Comparison of ENCODE assay signal across 1 cellular context in the genomic region with DNA sequence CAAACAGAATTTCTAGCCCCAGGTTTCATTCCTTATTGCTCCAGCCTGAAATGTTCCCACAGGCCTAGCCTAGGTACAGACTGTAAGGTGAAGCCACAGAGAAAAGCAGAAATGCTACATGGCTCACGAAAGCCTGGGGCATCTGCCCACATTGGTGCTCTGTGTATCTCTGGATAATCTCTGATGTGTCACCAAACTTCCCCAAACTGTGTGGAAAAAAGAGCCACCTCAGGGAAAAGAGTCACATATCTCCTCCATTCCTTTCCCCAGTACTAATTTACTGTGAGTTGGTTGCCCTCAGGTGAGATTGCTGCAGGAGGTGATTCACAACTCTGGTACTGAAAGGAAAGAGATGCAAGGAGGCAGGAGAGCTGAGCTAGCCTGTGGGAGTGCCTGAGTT.
TF ChIP-seq lines count a peak whose summit lies in the region.

No MANE protein-coding gene starts in this region.

TF ChIP-seq in GM23338, 12 proteins besides CTCF, POLR2A, EP300 and RAD21 (continued from another document):
- TF ChIP-seq, protein P1, sequence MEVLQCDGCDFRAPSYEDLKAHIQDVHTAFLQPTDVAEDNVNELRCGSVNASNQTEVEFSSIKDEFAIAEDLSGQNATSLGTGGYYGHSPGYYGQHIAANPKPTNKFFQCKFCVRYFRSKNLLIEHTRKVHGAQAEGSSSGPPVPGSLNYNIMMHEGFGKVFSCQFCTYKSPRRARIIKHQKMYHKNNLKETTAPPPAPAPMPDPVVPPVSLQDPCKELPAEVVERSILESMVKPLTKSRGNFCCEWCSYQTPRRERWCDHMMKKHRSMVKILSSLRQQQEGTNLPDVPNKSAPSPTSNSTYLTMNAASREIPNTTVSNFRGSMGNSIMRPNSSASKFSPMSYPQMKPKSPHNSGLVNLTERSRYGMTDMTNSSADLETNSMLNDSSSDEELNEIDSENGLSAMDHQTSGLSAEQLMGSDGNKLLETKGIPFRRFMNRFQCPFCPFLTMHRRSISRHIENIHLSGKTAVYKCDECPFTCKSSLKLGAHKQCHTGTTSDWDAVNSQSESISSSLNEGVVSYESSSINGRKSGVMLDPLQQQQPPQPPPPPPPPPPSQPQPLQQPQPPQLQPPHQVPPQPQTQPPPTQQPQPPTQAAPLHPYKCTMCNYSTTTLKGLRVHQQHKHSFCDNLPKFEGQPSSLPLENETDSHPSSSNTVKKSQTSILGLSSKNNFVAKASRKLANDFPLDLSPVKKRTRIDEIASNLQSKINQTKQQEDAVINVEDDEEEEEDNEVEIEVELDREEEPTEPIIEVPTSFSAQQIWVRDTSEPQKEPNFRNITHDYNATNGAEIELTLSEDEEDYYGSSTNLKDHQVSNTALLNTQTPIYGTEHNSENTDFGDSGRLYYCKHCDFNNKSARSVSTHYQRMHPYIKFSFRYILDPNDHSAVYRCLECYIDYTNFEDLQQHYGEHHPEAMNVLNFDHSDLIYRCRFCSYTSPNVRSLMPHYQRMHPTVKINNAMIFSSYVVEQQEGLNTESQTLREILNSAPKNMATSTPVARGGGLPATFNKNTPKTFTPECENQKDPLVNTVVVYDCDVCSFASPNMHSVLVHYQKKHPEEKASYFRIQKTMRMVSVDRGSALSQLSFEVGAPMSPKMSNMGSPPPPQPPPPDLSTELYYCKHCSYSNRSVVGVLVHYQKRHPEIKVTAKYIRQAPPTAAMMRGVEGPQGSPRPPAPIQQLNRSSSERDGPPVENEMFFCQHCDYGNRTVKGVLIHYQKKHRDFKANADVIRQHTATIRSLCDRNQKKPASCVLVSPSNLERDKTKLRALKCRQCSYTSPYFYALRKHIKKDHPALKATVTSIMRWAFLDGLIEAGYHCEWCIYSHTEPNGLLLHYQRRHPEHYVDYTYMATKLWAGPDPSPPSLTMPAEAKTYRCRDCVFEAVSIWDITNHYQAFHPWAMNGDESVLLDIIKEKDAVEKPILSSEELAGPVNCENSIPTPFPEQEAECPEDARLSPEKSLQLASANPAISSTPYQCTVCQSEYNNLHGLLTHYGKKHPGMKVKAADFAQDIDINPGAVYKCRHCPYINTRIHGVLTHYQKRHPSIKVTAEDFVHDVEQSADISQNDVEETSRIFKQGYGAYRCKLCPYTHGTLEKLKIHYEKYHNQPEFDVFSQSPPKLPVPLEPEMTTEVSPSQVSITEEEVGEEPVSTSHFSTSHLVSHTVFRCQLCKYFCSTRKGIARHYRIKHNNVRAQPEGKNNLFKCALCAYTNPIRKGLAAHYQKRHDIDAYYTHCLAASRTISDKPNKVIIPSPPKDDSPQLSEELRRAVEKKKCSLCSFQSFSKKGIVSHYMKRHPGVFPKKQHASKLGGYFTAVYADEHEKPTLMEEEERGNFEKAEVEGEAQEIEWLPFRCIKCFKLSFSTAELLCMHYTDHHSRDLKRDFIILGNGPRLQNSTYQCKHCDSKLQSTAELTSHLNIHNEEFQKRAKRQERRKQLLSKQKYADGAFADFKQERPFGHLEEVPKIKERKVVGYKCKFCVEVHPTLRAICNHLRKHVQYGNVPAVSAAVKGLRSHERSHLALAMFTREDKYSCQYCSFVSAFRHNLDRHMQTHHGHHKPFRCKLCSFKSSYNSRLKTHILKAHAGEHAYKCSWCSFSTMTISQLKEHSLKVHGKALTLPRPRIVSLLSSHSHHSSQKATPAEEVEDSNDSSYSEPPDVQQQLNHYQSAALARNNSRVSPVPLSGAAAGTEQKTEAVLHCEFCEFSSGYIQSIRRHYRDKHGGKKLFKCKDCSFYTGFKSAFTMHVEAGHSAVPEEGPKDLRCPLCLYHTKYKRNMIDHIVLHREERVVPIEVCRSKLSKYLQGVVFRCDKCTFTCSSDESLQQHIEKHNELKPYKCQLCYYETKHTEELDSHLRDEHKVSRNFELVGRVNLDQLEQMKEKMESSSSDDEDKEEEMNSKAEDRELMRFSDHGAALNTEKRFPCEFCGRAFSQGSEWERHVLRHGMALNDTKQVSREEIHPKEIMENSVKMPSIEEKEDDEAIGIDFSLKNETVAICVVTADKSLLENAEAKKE (CRISPR knock-in tag; IDR thresholded peaks at IDR 0.05): no peak
- TF ChIP-seq CREB1 (CRISPR knock-in tag; IDR thresholded peaks at IDR 0.05; ENCODE audit: low read depth): no peak
